ENCODE assay signal across 20 cellular contexts in genomic region chr2:8876628-8877027, GRCh38.
"Had no signal": no experiment of that assay in that cellular context is flagged by ENCODE, and none has a peak within 500 bp of the region (broad histone marks: within the 10 kb centered on the region; RNA-seq: fewer than 3 reads in every experiment).

No MANE protein-coding gene starts in this region.

- H3K36me3 ChIP-seq: neural progenitor cell, ovary had no signal

- H3K4me2 ChIP-seq: neural progenitor cell had no signal

- H3K9me3 Mint-ChIP-seq: immature natural killer cell; mesothelial cell of epicardium; natural killer cell treated with Interleukin-12 subunit alpha and Interleukin-12 subunit beta and Interleukin-15 and Interleukin-18, amount 100 ng/mL, for 72 hours; neural progenitor cell; stimulated activated naive B cell treated with anti-CD40 and anti-IgM and Interleukin-4, amounts not matched to agents 10 μg/mL and 1 μg/mL and 100 μg/mL, for 72 hours; stimulated activated naive CD8-positive, alpha-beta T cell treated with anti-CD3 and anti-CD28 coated beads, Interleukin-15, amount 100 ng/mL, for 72 hours had no signal

- H3K36me3 Mint-ChIP-seq: natural killer cell treated with Interleukin-12 subunit alpha and Interleukin-12 subunit beta and Interleukin-15 and Interleukin-18, amount 100 ng/mL, for 72 hours had no signal

- H3K9ac ChIP-seq: neural progenitor cell had no signal

- H3K9me3 ChIP-seq: ovary, testis, tibial nerve, upper lobe of right lung had no signal

- DNase-seq: central memory CD4-positive, alpha-beta T cell; cortex of kidney; effector memory CD4-positive, alpha-beta T cell; glutamatergic neuron; immature natural killer cell; nucleus accumbens; ovary; right cardiac atrium; stimulated activated CD4-positive, alpha-beta T cell treated with anti-CD3 and anti-CD28 coated beads, Interleukin-2, amount 100 ng/mL, for 24 hours; stimulated activated CD4-positive, alpha-beta T cell treated with anti-CD3 and anti-CD28 coated beads, Interleukin-4, amount 100 ng/mL, for 4 hours; stimulated activated naive B cell treated with anti-CD40 and anti-IgM and Interleukin-4, amounts not matched to agents 10 μg/mL and 1 μg/mL and 100 μg/mL, for 72 hours; stimulated activated naive CD8-positive, alpha-beta T cell treated with anti-CD3 and anti-CD28 coated beads, Interleukin-15, amount 100 ng/mL, for 72 hours; testis; upper lobe of right lung had no signal

- H3K27me3 Mint-ChIP-seq: stimulated activated naive B cell treated with anti-CD40 and anti-IgM and Interleukin-4, amounts not matched to agents 10 μg/mL and 1 μg/mL and 100 μg/mL, for 72 hours; stimulated activated naive CD8-positive, alpha-beta T cell treated with anti-CD3 and anti-CD28 coated beads, Interleukin-15, amount 100 ng/mL, for 72 hours had no signal

- H3K4me1 ChIP-seq: neural progenitor cell, testis, upper lobe of right lung had no signal

- H3K4me3 ChIP-seq: neural progenitor cell, ovary, testis, tibial nerve, upper lobe of right lung had no signal

- H3K27ac ChIP-seq: neural progenitor cell, ovary, testis, tibial nerve, upper lobe of right lung had no signal

- FAIRE-seq: endometrium, frontal cortex had no signal

- H3K4me1 Mint-ChIP-seq: immature natural killer cell; mesothelial cell of epicardium; stimulated activated naive CD8-positive, alpha-beta T cell treated with anti-CD3 and anti-CD28 coated beads, Interleukin-15, amount 100 ng/mL, for 72 hours had no signal

- H3K27me3 ChIP-seq: neural progenitor cell, ovary, testis, tibial nerve, upper lobe of right lung had no signal

- H3K27ac Mint-ChIP-seq: immature natural killer cell; mesothelial cell of epicardium; natural killer cell treated with Interleukin-12 subunit alpha and Interleukin-12 subunit beta and Interleukin-15 and Interleukin-18, amount 100 ng/mL, for 72 hours; neural progenitor cell; stimulated activated naive B cell treated with anti-CD40 and anti-IgM and Interleukin-4, amounts not matched to agents 10 μg/mL and 1 μg/mL and 100 μg/mL, for 72 hours; stimulated activated naive CD8-positive, alpha-beta T cell treated with anti-CD3 and anti-CD28 coated beads, Interleukin-15, amount 100 ng/mL, for 72 hours had no signal

- H2AFZ ChIP-seq: neural progenitor cell had no signal

- H3K4me3 Mint-ChIP-seq: immature natural killer cell; mesothelial cell of epicardium; natural killer cell treated with Interleukin-12 subunit alpha and Interleukin-12 subunit beta and Interleukin-15 and Interleukin-18, amount 100 ng/mL, for 72 hours; neural progenitor cell; stimulated activated naive B cell treated with anti-CD40 and anti-IgM and Interleukin-4, amounts not matched to agents 10 μg/mL and 1 μg/mL and 100 μg/mL, for 72 hours; stimulated activated naive CD8-positive, alpha-beta T cell treated with anti-CD3 and anti-CD28 coated beads, Interleukin-15, amount 100 ng/mL, for 72 hours had no signal
